In the genomic region with DNA sequence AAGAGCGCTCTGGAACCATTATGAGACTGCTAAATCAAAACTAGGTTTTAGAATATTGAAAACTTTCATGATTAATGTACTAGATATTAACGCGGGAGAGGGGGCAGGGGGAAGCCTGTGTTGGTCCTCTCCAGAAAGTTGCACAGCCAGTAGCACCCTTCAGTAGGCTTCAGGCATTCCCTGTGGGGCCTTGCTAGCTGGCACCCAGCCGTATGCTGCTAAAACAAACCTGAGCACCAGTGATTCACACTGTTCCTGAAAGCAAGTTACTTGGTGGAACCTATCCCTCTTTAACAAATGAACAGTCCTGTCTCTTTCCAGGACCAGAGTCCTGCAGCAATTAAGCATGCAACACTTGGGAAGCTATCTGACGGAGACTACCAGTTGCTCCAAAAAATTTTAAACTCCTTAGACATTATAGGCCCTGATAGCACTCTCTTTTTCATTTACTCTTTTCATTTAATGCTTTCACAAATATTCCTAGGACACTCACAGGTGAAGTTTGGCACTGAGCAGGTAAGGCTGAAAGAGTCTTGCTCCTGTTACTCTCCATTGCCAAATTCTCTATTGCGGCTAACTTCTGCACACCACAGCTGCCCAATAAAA, we compare ENCODE assay signal across 8 cellular contexts. TPM values are rescaled to one million over a fixed set of nuclear protein-coding genes. Genes with fewer than 3 reads are reported as not detected.
DNase-seq lines count a peak whose midpoint lies in the region; ATAC-seq and TF ChIP-seq lines count a peak whose summit lies in the region.
"Had no signal": no experiment of that assay in that cellular context is flagged by ENCODE, and none has a peak within 500 bp of the region (broad histone marks: within the 10 kb centered on the region; RNA-seq: fewer than 3 reads in every experiment).

No MANE protein-coding gene starts in this region.

- peaks cover 59% of the 10 kb centered on the region for H3K79me2 ChIP-seq in OCI-LY7 (ENCODE audit: insufficient read depth, low read depth, low read length)

- no TSS peak for BruUV-seq in OCI-LY7 (replicated peaks; lab: Mats Ljungman, UMichigan)

- H3K9me2 ChIP-seq in OCI-LY7 (ENCODE audit: insufficient read depth, low read length) = no peaks in the 10 kb centered on the region

- ATAC-seq in psoas muscle (no peak), sciatic nerve (no peak), left lung (no peak)

- H3K4me3 ChIP-seq in GM12875 (ENCODE audit: low read depth, low read length) = peak overlapping the region; percentile 91
- H3K4me3 ChIP-seq in OCI-LY7 (ENCODE audit: low read depth, low read length, poor library complexity, severe bottlenecking) = peak overlapping the region; percentile 92
- peak overlapping the region in 1 of 4 donors; percentile 80 for H3K4me3 ChIP-seq in esophagus muscularis mucosa
- H3K4me3 ChIP-seq in psoas muscle = peak overlapping the region; percentile 94
- H3K4me3 ChIP-seq in left lung = peak overlapping the region in 1 of 2 donors; percentile 85

- TF ChIP-seq POLR2A in esophagus muscularis mucosa (IDR thresholded peaks at IDR 0.05; ENCODE audit: low read depth) = no peak

- no peak for TF ChIP-seq CTCF in GM12875 (IDR thresholded peaks at IDR 0.05; ENCODE audit: borderline replicate concordance, insufficient read depth, low read depth, low read length)
- TF ChIP-seq CTCF in OCI-LY7 (conservative IDR thresholded peaks at IDR 0.05; ENCODE audit: low read length) = no peak
- TF ChIP-seq CTCF in esophagus muscularis mucosa (IDR thresholded peaks at IDR 0.05) = no peak
- TF ChIP-seq CTCF in psoas muscle (IDR thresholded peaks at IDR 0.05) = no peak
- no peak for TF ChIP-seq CTCF in left lung (IDR thresholded peaks at IDR 0.05)

- H3K4me2 ChIP-seq in OCI-LY7 (ENCODE audit: low read length) = peak overlapping the region; percentile 98

- H3K4me1 ChIP-seq in OCI-LY7 (ENCODE audit: insufficient read depth, low read length, poor library complexity, severe bottlenecking) = peaks cover 35% of the 10 kb centered on the region
- peaks cover 29 to 50% (median 43%) of the 10 kb centered on the region in 4 donors for H3K4me1 ChIP-seq in esophagus muscularis mucosa
- peaks cover 32% of the 10 kb centered on the region for H3K4me1 ChIP-seq in psoas muscle
- peaks cover 16 to 45% of the 10 kb centered on the region in 2 donors for H3K4me1 ChIP-seq in left lung

- CTCF ChIA-PET in OCI-LY7 (lab: Charles Lee; ENCODE audit: unreplicated experiment) = interaction anchor here (0.9 to 3.2 kb wide), 2 partner anchors 8 to 10 kb away, joined by 3 to 22 read pairs; no protein-coding TSS in a partner anchor

- H3K36me3 ChIP-seq in OCI-LY7 (ENCODE audit: insufficient read depth, low read length) = peaks cover 58% of the 10 kb centered on the region
- peaks cover 15 to 36% (median 26%) of the 10 kb centered on the region in 4 donors for H3K36me3 ChIP-seq in esophagus muscularis mucosa
- H3K36me3 ChIP-seq in psoas muscle (ENCODE audit: insufficient read depth in 1 of 2, low read depth in 1 of 2) = peaks cover 0 to 39% of the 10 kb centered on the region in 2 donors
- H3K36me3 ChIP-seq in left lung = peaks cover 0 to 38% of the 10 kb centered on the region in 2 donors

- POLR2A ChIA-PET in OCI-LY7 (lab: Charles Lee) = interaction anchor here (0.6 to 1.7 kb wide), 6 partner anchors 10 to 454 kb away, joined by 3 to 7 read pairs (median 4); no protein-coding TSS in a partner anchor

- no peak overlapping the region for H2AFZ ChIP-seq in OCI-LY7 (ENCODE audit: low read length)

- TF ChIP-seq EP300 in esophagus muscularis mucosa (IDR thresholded peaks at IDR 0.05) = no peak

- 76% methylated on average over 6 of the region's 6 CpGs for WGBS in esophagus muscularis mucosa
- WGBS in psoas muscle, 3 donors = 64 to 86% (median 65%) methylated on average over 6 of the region's 6 CpGs

- H3K9me3 ChIP-seq in OCI-LY7 (ENCODE audit: low read length) (no peaks in the 10 kb centered on the region), esophagus muscularis mucosa (no peaks in the 10 kb centered on the region), psoas muscle (no peaks in the 10 kb centered on the region), left lung (no peaks in the 10 kb centered on the region)

- peak overlapping the region; percentile 13 for H3K27ac ChIP-seq in OCI-LY7 (ENCODE audit: low read depth, low read length, poor library complexity, severe bottlenecking)
- peak overlapping the region; percentile 88 to 98 (median 94) for H3K27ac ChIP-seq in esophagus muscularis mucosa (replicated peaks in 1 of 4)
- H3K27ac ChIP-seq in psoas muscle = peak overlapping the region; percentile 97
- no peak overlapping the region for H3K27ac ChIP-seq in left lung

- intact Hi-C loops in OCI-LY7 (cut with micrococcal nuclease; ENCODE audit: unreplicated experiment) (loop anchor here (10.0 kb wide), 2 partner anchors 189 to 361 kb away; a partner anchor contains a TSS), esophagus muscularis mucosa (cut with DNase I) (loop anchor here (10.0 kb wide), 1 partner anchor 59 kb away; a partner anchor contains a TSS), psoas muscle (cut with DNase I) (no loop called here), sciatic nerve (cut with DNase I) (no loop called here), left lung (cut with DNase I) (no loop called here)

- H3K27me3 ChIP-seq in esophagus muscularis mucosa (no peaks in the 10 kb centered on the region), psoas muscle (ENCODE audit: insufficient read depth in 3 of 3, low read length in 2 of 3) (no peaks in the 10 kb centered on the region), left lung (no peaks in the 10 kb centered on the region)

- DNase-seq in OCI-LY7 (ENCODE audit: low spot score) (no peak), esophagus muscularis mucosa (ENCODE audit: extremely low spot score) (no peak), psoas muscle (no peak), dedifferentiated amniotic fluid mesenchymal stem cell (ENCODE audit: extremely low spot score) (no peak), sciatic nerve (ENCODE audit: low spot score) (no peak), left lung (no peak)
- DNase-seq: NCI-H524 treated with DMSO at 0.1 percent for 48 hours had no signal

- peaks cover 11% of the 10 kb centered on the region for H4K20me1 ChIP-seq in OCI-LY7 (ENCODE audit: insufficient read depth, low read length)

RNA-seq across cellular contexts. Expression of a gene that starts 1.2 kb away (rescaled TPM):
- 16.3 and 16.8 TPM in 2 replicates for total RNA-seq in OCI-LY7 (2014; rRNA removed; shearing (Covaris generic))
- total RNA-seq in OCI-LY7 (2022) = 20.3 and 24.5 TPM in 2 replicates
- total RNA-seq in esophagus muscularis mucosa = 1 to 10 TPM; 4.2 to 8.5 (median 5.3) TPM
- total RNA-seq in psoas muscle = 1 to 10 TPM; 4.4 to 5.6 (median 5.2) TPM
- 1 to 10 TPM; 3.7 to 4.5 (median 3.9) TPM for polyA plus RNA-seq in psoas muscle
- total RNA-seq in sciatic nerve = 7.5 TPM
- 1 to 10 TPM; 7.4 to 9.9 TPM for total RNA-seq in left lung

RNA-seq across cellular contexts. Expression of a gene that starts 5.3 kb away (rescaled TPM):
- total RNA-seq in OCI-LY7 (2014; rRNA removed; shearing (Covaris generic)) = 313 and 486 TPM in 2 replicates
- 226 and 250 TPM in 2 replicates for total RNA-seq in OCI-LY7 (2022)
- total RNA-seq in esophagus muscularis mucosa = 100 to 1,000 TPM; 167 to 270 (median 205) TPM
- 100 to 1,000 TPM; 156 to 218 (median 185) TPM for total RNA-seq in psoas muscle
- 100 to 1,000 TPM; 295 to 342 (median 332) TPM for polyA plus RNA-seq in psoas muscle
- 154 TPM for total RNA-seq in sciatic nerve
- 100 to 1,000 TPM; 174 to 211 TPM for total RNA-seq in left lung

RNA-seq across cellular contexts. Expression of a gene that starts 5.5 kb away (rescaled TPM):
- total RNA-seq in OCI-LY7 (2014; rRNA removed; shearing (Covaris generic)) = 22.0 and 23.0 TPM in 2 replicates
- total RNA-seq in OCI-LY7 (2022) = 21.2 and 24.9 TPM in 2 replicates
- total RNA-seq in esophagus muscularis mucosa = 10 to 100 TPM; 15.6 to 26.6 (median 23.0) TPM
- 1 to 10 TPM; 5.3 to 9.5 (median 5.4) TPM for total RNA-seq in psoas muscle
- 10 to 100 TPM in 2 of 3 donors, 1 to 10 TPM in 1; 7.7 to 19.6 (median 16.5) TPM for polyA plus RNA-seq in psoas muscle
- total RNA-seq in sciatic nerve = 10.6 TPM
- total RNA-seq in left lung = 10 to 100 TPM; 13.4 to 14.7 TPM

RNA-seq across cellular contexts. Expression of a gene that starts 15.5 kb away (rescaled TPM):
- 4.4 and 14.9 TPM in 2 replicates for total RNA-seq in OCI-LY7 (2014; rRNA removed; shearing (Covaris generic))
- total RNA-seq in OCI-LY7 (2022) = 6.4 and 7.7 TPM in 2 replicates
- total RNA-seq in esophagus muscularis mucosa = 100 to 1,000 TPM; 120 to 200 (median 152) TPM
- total RNA-seq in psoas muscle = 1 to 10 TPM; 2.5 to 3.9 (median 2.8) TPM
- polyA plus RNA-seq in psoas muscle = 1 to 10 TPM; 2.3 to 6.1 (median 2.5) TPM
- total RNA-seq in sciatic nerve = 121 TPM
- 100 to 1,000 TPM in 1 of 2 donors, 10 to 100 TPM in 1; 65.0 to 128 TPM for total RNA-seq in left lung

RNA-seq across cellular contexts. Expression of a gene that starts 58.6 kb away (rescaled TPM):
- total RNA-seq in OCI-LY7 (2014; rRNA removed; shearing (Covaris generic)) = 80.5 and 102 TPM in 2 replicates
- 97.1 and 97.3 TPM in 2 replicates for total RNA-seq in OCI-LY7 (2022)
- total RNA-seq in esophagus muscularis mucosa = 100 to 1,000 TPM; 101 to 158 (median 148) TPM
- total RNA-seq in psoas muscle = 10 to 100 TPM; 23.9 to 34.7 (median 28.7) TPM
- 10 to 100 TPM; 16.9 to 24.3 (median 23.1) TPM for polyA plus RNA-seq in psoas muscle
- 138 TPM for total RNA-seq in sciatic nerve
- total RNA-seq in left lung = 100 to 1,000 TPM; 179 to 206 TPM

Comparison
In these comparisons a context has a peak if more than half of its experiments do, and no peak if none do; other contexts are left out.
1. H3K27ac ChIP-seq: peak in OCI-LY7 (single experiment), esophagus muscularis mucosa (4 of 4) and psoas muscle (single experiment); none in left lung (0 of 2).
2. intact Hi-C loops: an anchor here in OCI-LY7 (10.0 kb wide) and esophagus muscularis mucosa (10.0 kb wide); none called in psoas muscle, sciatic nerve and left lung.